Comparison of ENCODE assay signal across 13 cellular contexts in genomic region chr9:129571298-129572051, GRCh38. TPM values are rescaled to one million over a fixed set of nuclear protein-coding genes. Genes with fewer than 3 reads are reported as not detected.
DNase-seq lines count a peak whose midpoint lies in the region; ATAC-seq, FAIRE-seq and TF ChIP-seq lines count a peak whose summit lies in the region.
"Had no signal": no experiment of that assay in that cellular context is flagged by ENCODE, and none has a peak within 500 bp of the region (broad histone marks: within the 10 kb centered on the region; RNA-seq: fewer than 3 reads in every experiment).

No MANE protein-coding gene starts in this region.

- TF ChIP-seq POLR2A in GM12892 (IDR thresholded peaks at IDR 0.05; ENCODE audit: low read depth, low read length) (no peak), H54 (IDR thresholded peaks at IDR 0.05; ENCODE audit: low read depth, low read length) (no peak)

- no peaks in the 10 kb centered on the region for H3K27me3 ChIP-seq in upper lobe of right lung

- no peaks in the 10 kb centered on the region for H3K9me3 ChIP-seq in upper lobe of right lung

- H3K4me1 Mint-ChIP-seq in activated naive CD8-positive, alpha-beta T cell treated with anti-CD3 and anti-CD28 coated beads, Interleukin-2, amount 10 ng/mL, durations not matched to agents 7 days and 5 days, result peaks cover 15% of the 10 kb centered on the region
- peaks cover 21% of the 10 kb centered on the region for H3K4me1 Mint-ChIP-seq in activated naive CD8-positive, alpha-beta T cell treated with anti-CD3 and anti-CD28 coated beads for 36 hours
- H3K4me1 Mint-ChIP-seq in neural crest cell, result peaks cover 56% of the 10 kb centered on the region

- no peak for DNase-seq in activated naive CD8-positive, alpha-beta T cell treated with anti-CD3 and anti-CD28 coated beads, Interleukin-2, amount 10 ng/mL, durations not matched to agents 7 days and 5 days
- no peak for DNase-seq in activated naive CD8-positive, alpha-beta T cell treated with anti-CD3 and anti-CD28 coated beads for 36 hours
- no peak for DNase-seq in neural crest cell (ENCODE audit: low read depth, low spot score)
- no peak for DNase-seq in upper lobe of right lung
- DNase-seq in GM12892 (ENCODE audit: insufficient read length), result no peak
- no peak for DNase-seq in central memory CD4-positive, alpha-beta T cell
- DNase-seq in H54 (ENCODE audit: insufficient read length, low spot score), result no peak
- DNase-seq: activated CD8-positive, alpha-beta memory T cell treated with anti-CD3 and anti-CD28 coated beads, Interleukin-2, amount 50 U/mL, for 48 hours; NCI-H2107 had no signal

- intact Hi-C loops in upper lobe of right lung (cut with DNase I), result no loop called here

- H3K9me3 Mint-ChIP-seq in activated naive CD8-positive, alpha-beta T cell treated with anti-CD3 and anti-CD28 coated beads, Interleukin-2, amount 10 ng/mL, durations not matched to agents 7 days and 5 days, result peaks cover 6% of the 10 kb centered on the region
- peaks cover 5% of the 10 kb centered on the region for H3K9me3 Mint-ChIP-seq in activated naive CD8-positive, alpha-beta T cell treated with anti-CD3 and anti-CD28 coated beads for 36 hours
- H3K9me3 Mint-ChIP-seq in neural crest cell, result no peaks in the 10 kb centered on the region

- H3K27me3 Mint-ChIP-seq in activated naive CD8-positive, alpha-beta T cell treated with anti-CD3 and anti-CD28 coated beads, Interleukin-2, amount 10 ng/mL, durations not matched to agents 7 days and 5 days, result peaks cover 24% of the 10 kb centered on the region
- peaks cover 26% of the 10 kb centered on the region for H3K27me3 Mint-ChIP-seq in activated naive CD8-positive, alpha-beta T cell treated with anti-CD3 and anti-CD28 coated beads for 36 hours
- H3K27me3 Mint-ChIP-seq in neural crest cell (ENCODE audit: low read depth), result no peaks in the 10 kb centered on the region

- peaks cover 7% of the 10 kb centered on the region for H3K36me3 Mint-ChIP-seq in activated naive CD8-positive, alpha-beta T cell treated with anti-CD3 and anti-CD28 coated beads, Interleukin-2, amount 10 ng/mL, durations not matched to agents 7 days and 5 days
- H3K36me3 Mint-ChIP-seq in activated naive CD8-positive, alpha-beta T cell treated with anti-CD3 and anti-CD28 coated beads for 36 hours, result peaks cover 5% of the 10 kb centered on the region
- H3K36me3 Mint-ChIP-seq in neural crest cell (ENCODE audit: low read depth), result no peaks in the 10 kb centered on the region

- no peak overlapping the region for H3K4me3 ChIP-seq in upper lobe of right lung

- POLR2A ChIA-PET in activated naive CD8-positive, alpha-beta T cell treated with anti-CD3 and anti-CD28 coated beads, Interleukin-2, amount 10 ng/mL, durations not matched to agents 7 days and 5 days (lab: Charles Lee), result no interaction called here

- peak overlapping the region; percentile 69 for H3K27ac ChIP-seq in cingulate gyrus (ENCODE audit: low read depth, low read length)
- peak overlapping the region; percentile 36 for H3K27ac ChIP-seq in upper lobe of right lung

- H3K4me1 ChIP-seq in upper lobe of right lung, result peaks cover 12% of the 10 kb centered on the region

- no peak for FAIRE-seq in GM12892 (lab: Jason Lieb, UNC)
- no peak for FAIRE-seq in H54 (lab: Jason Lieb, UNC)
- FAIRE-seq: bronchial epithelial cell had no signal

- TF ChIP-seq CTCF in neural crest cell (conservative IDR thresholded peaks at IDR 0.05), result no peak
- no peak for TF ChIP-seq CTCF in upper lobe of right lung (IDR thresholded peaks at IDR 0.05)

- ATAC-seq in activated naive CD8-positive, alpha-beta T cell treated with anti-CD3 and anti-CD28 coated beads, Interleukin-2, amount 10 ng/mL, durations not matched to agents 7 days and 5 days (ENCODE audit: low read depth), result no peak
- no peak for ATAC-seq in upper lobe of right lung
- ATAC-seq: left colon had no signal

- no peaks in the 10 kb centered on the region for H3K36me3 ChIP-seq in upper lobe of right lung

- no peak overlapping the region for H3K4me3 Mint-ChIP-seq in activated naive CD8-positive, alpha-beta T cell treated with anti-CD3 and anti-CD28 coated beads, Interleukin-2, amount 10 ng/mL, durations not matched to agents 7 days and 5 days
- H3K4me3 Mint-ChIP-seq in activated naive CD8-positive, alpha-beta T cell treated with anti-CD3 and anti-CD28 coated beads for 36 hours, result no peak overlapping the region
- H3K4me3 Mint-ChIP-seq in neural crest cell, result peak overlapping the region; percentile 44

- H3K27ac Mint-ChIP-seq in activated naive CD8-positive, alpha-beta T cell treated with anti-CD3 and anti-CD28 coated beads, Interleukin-2, amount 10 ng/mL, durations not matched to agents 7 days and 5 days, result peak overlapping the region; percentile 67
- H3K27ac Mint-ChIP-seq in activated naive CD8-positive, alpha-beta T cell treated with anti-CD3 and anti-CD28 coated beads for 36 hours, result no peak overlapping the region
- peak overlapping the region; percentile 47 for H3K27ac Mint-ChIP-seq in neural crest cell (ENCODE audit: unreplicated experiment)

RNA-seq across cellular contexts. Expression of gene C9orf50, which starts 49.4 kb away (rescaled TPM):
- total RNA-seq in activated naive CD8-positive, alpha-beta T cell treated with anti-CD3 and anti-CD28 coated beads, Interleukin-2, amount 10 ng/mL, durations not matched to agents 7 days and 5 days, result not detected
- total RNA-seq in activated naive CD8-positive, alpha-beta T cell treated with anti-CD3 and anti-CD28 coated beads for 36 hours, result not detected
- total RNA-seq in neural crest cell (0.26 and 0.27 TPM in 2 replicates), upper lobe of right lung (not detected)
- not detected for polyA plus RNA-seq in GM12892 (2012; ENCODE audit: missing spikeins)
- total RNA-seq: bronchial epithelial cell, posterior vena cava had no signal

RNA-seq across cellular contexts. Expression of gene NTMT1, which starts 54.5 kb away (rescaled TPM):
- 10 to 100 TPM; 30.1 to 34.9 TPM for total RNA-seq in activated naive CD8-positive, alpha-beta T cell treated with anti-CD3 and anti-CD28 coated beads, Interleukin-2, amount 10 ng/mL, durations not matched to agents 7 days and 5 days
- 10 to 100 TPM; 78.8 to 79.4 TPM for total RNA-seq in activated naive CD8-positive, alpha-beta T cell treated with anti-CD3 and anti-CD28 coated beads for 36 hours
- 50.9 and 51.8 TPM in 2 replicates for total RNA-seq in neural crest cell
- 25.6 TPM for total RNA-seq in upper lobe of right lung
- polyA plus RNA-seq in GM12892 (2012; ENCODE audit: missing spikeins), result 22.3 TPM
